8 cellular contexts compared by ENCODE assay signal in the genomic region with DNA sequence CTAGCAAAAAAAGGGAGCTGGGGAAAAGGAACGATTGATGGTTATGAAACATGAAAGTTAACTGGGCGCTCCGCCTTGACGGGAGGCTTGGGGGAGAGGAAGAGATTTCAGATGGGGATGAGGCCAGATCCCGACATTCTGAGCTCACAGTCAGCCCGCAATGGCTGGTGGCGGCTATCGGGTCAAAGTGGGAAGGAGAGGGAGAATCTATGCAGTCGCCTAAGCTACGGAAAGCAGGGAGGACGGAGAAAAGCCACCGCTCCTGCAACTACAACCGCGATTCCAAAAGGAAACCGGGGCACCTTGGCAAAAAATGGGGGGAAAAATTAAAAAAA. TPM values are rescaled to one million over a fixed set of nuclear protein-coding genes. Genes with fewer than 3 reads are reported as not detected.
DNase-seq lines count a peak whose midpoint lies in the region; ATAC-seq lines count a peak whose summit lies in the region.

No MANE protein-coding gene starts in this region.

- no peaks in the 10 kb centered on the region for H3K9me3 Mint-ChIP-seq in activated CD4-positive, alpha-beta T cell treated with anti-CD3 and anti-CD28 coated beads, Interleukin-2, amount 10 ng/mL, durations not matched to agents 7 days and 5 days
- no peaks in the 10 kb centered on the region for H3K9me3 Mint-ChIP-seq in activated naive CD4-positive, alpha-beta T cell treated with anti-CD3 and anti-CD28 coated beads, Interleukin-2, amount 50 U/mL, for 72 hours
- no peaks in the 10 kb centered on the region for H3K9me3 Mint-ChIP-seq in stimulated activated naive B cell treated with anti-CD40 and anti-IgM and Interleukin-4, amounts not matched to agents 10 μg/mL and 1 μg/mL and 100 μg/mL, for 72 hours

- POLR2A ChIA-PET in activated CD4-positive, alpha-beta T cell treated with anti-CD3 and anti-CD28 coated beads, Interleukin-2, amount 10 ng/mL, durations not matched to agents 7 days and 5 days (lab: Charles Lee) = interaction anchor here (0.6 to 2.5 kb wide), 13 partner anchors 9 to 1710 kb away, joined by 3 to 19 read pairs (median 4); a partner anchor contains a TSS

- peak; percentile 18 for DNase-seq in activated CD4-positive, alpha-beta T cell treated with anti-CD3 and anti-CD28 coated beads, Interleukin-2, amount 10 ng/mL, durations not matched to agents 7 days and 5 days
- no peak for DNase-seq in activated CD4-positive, alpha-beta T cell treated with anti-CD3 and anti-CD28 coated beads for 48 hours
- DNase-seq in activated naive CD4-positive, alpha-beta T cell treated with anti-CD3 and anti-CD28 coated beads, Interleukin-2, amount 50 U/mL, for 72 hours (ENCODE audit: low spot score in 2 of 2) = no peak
- no peak for DNase-seq in stimulated activated naive B cell treated with anti-CD40 and anti-IgM and Interleukin-4, amounts not matched to agents 10 μg/mL and 1 μg/mL and 100 μg/mL, for 72 hours
- no peak for DNase-seq in stimulated activated CD4-positive, alpha-beta T cell treated with anti-CD3 and anti-CD28 coated beads, Interleukin-2, amount 100 ng/mL, for 48 hours
- DNase-seq in Kasumi-1 (lab: John Stamatoyannopoulos, UW) = no peak

- no peak for ATAC-seq in activated naive CD4-positive, alpha-beta T cell treated with anti-CD3 and anti-CD28 coated beads, Interleukin-2, amount 50 U/mL, for 72 hours
- no peak for ATAC-seq in stimulated activated naive B cell treated with anti-CD40 and anti-IgM and Interleukin-4, amounts not matched to agents 10 μg/mL and 1 μg/mL and 100 μg/mL, for 72 hours (replicated peaks)
- ATAC-seq in HG02759 (IDR thresholded peaks at IDR 0.05; ENCODE audit: unreplicated experiment) = no peak

- peaks cover 47% of the 10 kb centered on the region for H3K36me3 Mint-ChIP-seq in activated CD4-positive, alpha-beta T cell treated with anti-CD3 and anti-CD28 coated beads, Interleukin-2, amount 10 ng/mL, durations not matched to agents 7 days and 5 days (ENCODE audit: low read depth)
- peaks cover 30% of the 10 kb centered on the region in 2 donors for H3K36me3 Mint-ChIP-seq in activated naive CD4-positive, alpha-beta T cell treated with anti-CD3 and anti-CD28 coated beads, Interleukin-2, amount 50 U/mL, for 72 hours
- peaks cover 12 to 31% of the 10 kb centered on the region in 2 donors for H3K36me3 Mint-ChIP-seq in stimulated activated naive B cell treated with anti-CD40 and anti-IgM and Interleukin-4, amounts not matched to agents 10 μg/mL and 1 μg/mL and 100 μg/mL, for 72 hours

- H3K4me3 ChIP-seq in iPS-11a (ENCODE audit: low read depth, low read length) = peak overlapping the region; percentile 78

- CTCF ChIA-PET in activated CD4-positive, alpha-beta T cell treated with anti-CD3 and anti-CD28 coated beads, Interleukin-2, amount 10 ng/mL, durations not matched to agents 7 days and 5 days (lab: Charles Lee) = interaction anchor here (0.6 to 3.5 kb wide), 14 partner anchors 10 to 372 kb away, joined by 3 to 26 read pairs (median 3); no protein-coding TSS in a partner anchor

- H3K4me3 Mint-ChIP-seq in activated CD4-positive, alpha-beta T cell treated with anti-CD3 and anti-CD28 coated beads, Interleukin-2, amount 10 ng/mL, durations not matched to agents 7 days and 5 days = peak overlapping the region; percentile 95
- peak overlapping the region; percentile 95 for H3K4me3 Mint-ChIP-seq in stimulated activated naive B cell treated with anti-CD40 and anti-IgM and Interleukin-4, amounts not matched to agents 10 μg/mL and 1 μg/mL and 100 μg/mL, for 72 hours

- peak overlapping the region; percentile 99 for H3K27ac Mint-ChIP-seq in activated CD4-positive, alpha-beta T cell treated with anti-CD3 and anti-CD28 coated beads, Interleukin-2, amount 10 ng/mL, durations not matched to agents 7 days and 5 days
- peak overlapping the region; percentile 99 for H3K27ac Mint-ChIP-seq in activated naive CD4-positive, alpha-beta T cell treated with anti-CD3 and anti-CD28 coated beads, Interleukin-2, amount 50 U/mL, for 72 hours
- H3K27ac Mint-ChIP-seq in stimulated activated naive B cell treated with anti-CD40 and anti-IgM and Interleukin-4, amounts not matched to agents 10 μg/mL and 1 μg/mL and 100 μg/mL, for 72 hours = peak overlapping the region; percentile 100

- peaks cover 61% of the 10 kb centered on the region for H3K4me1 Mint-ChIP-seq in activated CD4-positive, alpha-beta T cell treated with anti-CD3 and anti-CD28 coated beads, Interleukin-2, amount 10 ng/mL, durations not matched to agents 7 days and 5 days
- H3K4me1 Mint-ChIP-seq in stimulated activated naive B cell treated with anti-CD40 and anti-IgM and Interleukin-4, amounts not matched to agents 10 μg/mL and 1 μg/mL and 100 μg/mL, for 72 hours = peaks cover 21 to 59% of the 10 kb centered on the region in 2 donors

- H3K27me3 Mint-ChIP-seq in activated CD4-positive, alpha-beta T cell treated with anti-CD3 and anti-CD28 coated beads, Interleukin-2, amount 10 ng/mL, durations not matched to agents 7 days and 5 days = no peaks in the 10 kb centered on the region
- no peaks in the 10 kb centered on the region for H3K27me3 Mint-ChIP-seq in stimulated activated naive B cell treated with anti-CD40 and anti-IgM and Interleukin-4, amounts not matched to agents 10 μg/mL and 1 μg/mL and 100 μg/mL, for 72 hours

RNA-seq across cellular contexts. Expression of a gene that starts 0.5 kb away (rescaled TPM):
- total RNA-seq in activated CD4-positive, alpha-beta T cell treated with anti-CD3 and anti-CD28 coated beads, Interleukin-2, amount 10 ng/mL, durations not matched to agents 7 days and 5 days = 100 to 1,000 TPM; 134 to 162 TPM
- 100 to 1,000 TPM in 1 of 2 donors, 10 to 100 TPM in 1; 99.0 to 148 TPM for total RNA-seq in activated naive CD4-positive, alpha-beta T cell treated with anti-CD3 and anti-CD28 coated beads, Interleukin-2, amount 50 U/mL, for 72 hours

RNA-seq across cellular contexts. Expression of a gene that starts 0.8 kb away (rescaled TPM):
- 10 to 100 TPM; 29.2 to 30.8 TPM for total RNA-seq in activated CD4-positive, alpha-beta T cell treated with anti-CD3 and anti-CD28 coated beads, Interleukin-2, amount 10 ng/mL, durations not matched to agents 7 days and 5 days
- 10 to 100 TPM; 30.7 to 46.4 TPM for total RNA-seq in activated naive CD4-positive, alpha-beta T cell treated with anti-CD3 and anti-CD28 coated beads, Interleukin-2, amount 50 U/mL, for 72 hours

RNA-seq across cellular contexts. Expression of a gene that starts 39.2 kb away (rescaled TPM):
- total RNA-seq in activated CD4-positive, alpha-beta T cell treated with anti-CD3 and anti-CD28 coated beads, Interleukin-2, amount 10 ng/mL, durations not matched to agents 7 days and 5 days = 10 to 100 TPM; 28.7 to 34.3 TPM
- total RNA-seq in activated naive CD4-positive, alpha-beta T cell treated with anti-CD3 and anti-CD28 coated beads, Interleukin-2, amount 50 U/mL, for 72 hours = 10 to 100 TPM; 46.0 to 73.6 TPM
